Comparison of ENCODE assay signal across 8 cellular contexts in genomic region chr1:111399792-111400610, GRCh38. TPM values are rescaled to one million over a fixed set of nuclear protein-coding genes. Genes with fewer than 3 reads are reported as not detected.
DNase-seq lines count a peak whose midpoint lies in the region; ATAC-seq, FAIRE-seq and TF ChIP-seq lines count a peak whose summit lies in the region.

No MANE protein-coding gene starts in this region.

- H3K27ac ChIP-seq in A549 (no peak overlapping the region), WERI-Rb-1 (no peak overlapping the region), neuronal stem cell (replicated peaks; ENCODE audit: low read length) (no peak overlapping the region)

- H3K4me3 ChIP-seq in A549: no peak overlapping the region
- no peak overlapping the region for H3K4me3 ChIP-seq in WERI-Rb-1 (ENCODE audit: low read depth, low read length)
- H3K4me3 ChIP-seq in epithelial cell of esophagus (ENCODE audit: low read length): no peak overlapping the region
- no peak overlapping the region for H3K4me3 ChIP-seq in neuronal stem cell (ENCODE audit: low read length in 2 of 2)

- H2AFZ ChIP-seq in neuronal stem cell (ENCODE audit: low read length): peak overlapping the region; percentile 42

- WGBS in A549 (ENCODE audit: missing lambda C conversion rate): 18% methylated on average over 9 of the region's 9 CpGs
- 100% methylated on average over 2 of the region's 9 CpGs; no CpG with 5 or more reads in 1 of the 2 donors for WGBS in neuronal stem cell (ENCODE audit: extremely low coverage in 2 of 2, insufficient read length in 2 of 2, insufficient replicate concordance in 1 of 2), 2 donors

- no peak overlapping the region for H3K4ac ChIP-seq in neuronal stem cell (ENCODE audit: low read length)

- no peak overlapping the region for H4K8ac ChIP-seq in neuronal stem cell (ENCODE audit: low read depth, low read length)

- no peak overlapping the region for H3K14ac ChIP-seq in neuronal stem cell (ENCODE audit: low read length)

- no peak for ATAC-seq in A549
- no peak for ATAC-seq in HG02870 (IDR thresholded peaks at IDR 0.05; ENCODE audit: unreplicated experiment)

- no peaks in the 10 kb centered on the region for H3K79me1 ChIP-seq in neuronal stem cell (ENCODE audit: low read depth, low read length)

- CTCF ChIA-PET in A549 (lab: Yijun Ruan, JAX): interaction anchor here (0.6 to 10.2 kb wide), 22 partner anchors 9 to 201 kb away, joined by 3 to 174 read pairs (median 4); partner anchors contain the start of gene CHI3L2

- POLR2A ChIA-PET in A549 (lab: Yijun Ruan, JAX): interaction anchor here (0.8 kb wide), 1 partner anchor 177 kb away, joined by 3 read pairs; no protein-coding TSS in a partner anchor

- no peak overlapping the region for H4K91ac ChIP-seq in neuronal stem cell (ENCODE audit: low read depth, low read length, poor library complexity)

- H3K18ac ChIP-seq in neuronal stem cell (ENCODE audit: low read length): no peak overlapping the region

- no peak overlapping the region; the same call in 2 of the 3 replicates for H3K4me2 ChIP-seq in A549
- no peak overlapping the region for H3K4me2 ChIP-seq in neuronal stem cell (ENCODE audit: insufficient read depth, low read length, poor library complexity, severe bottlenecking)

- TF ChIP-seq RAD21 in A549 (conservative IDR thresholded peaks at IDR 0.05 in 1 of 2, IDR thresholded peaks at IDR 0.05 in 1 of 2): peak; percentile 65 to 66

- no peak overlapping the region for H2AK5ac ChIP-seq in neuronal stem cell (ENCODE audit: low read depth, low read length)

- H3K36me3 ChIP-seq in WERI-Rb-1: no peaks in the 10 kb centered on the region
- no peaks in the 10 kb centered on the region for H3K36me3 ChIP-seq in neuronal stem cell (replicated peaks in 1 of 2; ENCODE audit: control insufficient read depth in 2 of 2, insufficient read depth in 2 of 2, low read length in 2 of 2)

- TF ChIP-seq EP300 in A549 (IDR thresholded peaks at IDR 0.05): no peak

- H2BK15ac ChIP-seq in neuronal stem cell (ENCODE audit: low read length): no peak overlapping the region

- no peak overlapping the region for H2BK120ac ChIP-seq in neuronal stem cell (ENCODE audit: low read depth, low read length)

- H3K9me3 ChIP-seq in A549 (no peaks in the 10 kb centered on the region), WERI-Rb-1 (ENCODE audit: severe bottlenecking) (no peaks in the 10 kb centered on the region), neuronal stem cell (replicated peaks in 1 of 2; ENCODE audit: control insufficient read depth in 2 of 2, insufficient read depth in 1 of 2, low read depth in 1 of 2, low read length in 2 of 2) (no peaks in the 10 kb centered on the region)

- H3K23ac ChIP-seq in neuronal stem cell (ENCODE audit: low read depth, low read length, poor library complexity): no peak overlapping the region

- TF ChIP-seq CTCF in A549 (IDR thresholded peaks at IDR 0.05): peak; percentile 61
- peak; percentile 45; the same call in 1 of the 2 replicates for TF ChIP-seq CTCF in WERI-Rb-1 (IDR thresholded peaks at IDR 0.05; ENCODE audit: low read depth, low read length)
- peak; percentile 67 for TF ChIP-seq CTCF in epithelial cell of esophagus (IDR thresholded peaks at IDR 0.05; ENCODE audit: insufficient read depth, low read depth, low read length, missing control alignments)

- H2BK5ac ChIP-seq in neuronal stem cell (ENCODE audit: low read length): no peak overlapping the region

- H3K9ac ChIP-seq in neuronal stem cell (ENCODE audit: low read depth, low read length, poor library complexity): no peak overlapping the region

- H3K27me3 ChIP-seq in WERI-Rb-1 (ENCODE audit: insufficient read depth, low read depth, severe bottlenecking): no peaks in the 10 kb centered on the region
- peaks cover 0 to 17% (median 0%) of the 10 kb centered on the region in 3 experiments for H3K27me3 ChIP-seq in neuronal stem cell (ENCODE audit: control insufficient read depth in 3 of 3, insufficient read depth in 3 of 3, low read depth in 1 of 3, low read length in 3 of 3)

- TF ChIP-seq POLR2A in A549 (IDR thresholded peaks at IDR 0.05; ENCODE audit: low read length): no peak

- DNase-seq in A549 (ENCODE audit: low read depth in 1 of 2, low spot score in 1 of 2) (peak; percentile 18 to 33), ELR (ENCODE audit: low read depth) (peak; percentile 62), NCI-H1694 (lab: John Stamatoyannopoulos, UW) (peak; percentile 12), WERI-Rb-1 (peak; percentile 25), epithelial cell of esophagus (ENCODE audit: low read depth) (peak; percentile 57), neuronal stem cell (ENCODE audit: low spot score) (peak; percentile 41), occipital lobe (lab: John Stamatoyannopoulos, UW) (no peak)

- FAIRE-seq in A549 (lab: Jason Lieb, UNC): no peak

- no peak overlapping the region for H2BK12ac ChIP-seq in neuronal stem cell (ENCODE audit: low read length)

- H3K4me1 ChIP-seq in A549 (no peaks in the 10 kb centered on the region), neuronal stem cell (ENCODE audit: control insufficient read depth in 2 of 2, insufficient read depth in 1 of 2, low read depth in 1 of 2, low read length in 2 of 2) (no peaks in the 10 kb centered on the region)

TF ChIP-seq in A549, 52 proteins besides CTCF, POLR2A, EP300 and RAD21:
- TF ChIP-seq SMC3 (IDR thresholded peaks at IDR 0.05) (peak; percentile 69), NR3C1 (IDR thresholded peaks at IDR 0.05) (no peak)

RNA-seq across cellular contexts. Expression of gene OVGP1, which starts 27.5 kb away (rescaled TPM):
- polyA plus RNA-seq in A549 (2011; rRNA removed) (2.1 and 3.3 TPM in 2 replicates), A549 (2017; fragmentation: RNase III; extraction: RNeasy Plus Mini Kit Qiagen cat#74134 plus additional on column Dnase treatment) (0.29 to 0.55 TPM (median 0.52 TPM) in 3 replicates)
- 0.37 and 0.44 TPM in 2 replicates for polyA plus RNA-seq in A549 (2012; cell fraction: cytosol; rRNA removed)
- 1.7 and 3.4 TPM in 2 replicates for polyA plus RNA-seq in A549 (2012; cell fraction: nucleus; rRNA removed)
- polyA minus RNA-seq in A549 (2011; rRNA and poly(A)+ RNA removed): 1.8 and 1.9 TPM in 2 replicates
- polyA plus RNA-seq in neuronal stem cell (2013, experiment 1 of 2): 3.4 TPM
- 3.9 TPM for polyA plus RNA-seq in neuronal stem cell (2013, experiment 2 of 2)
- total RNA-seq in occipital lobe: 0.31 TPM

RNA-seq across cellular contexts. Expression of gene WDR77, which starts 49.1 kb away (rescaled TPM):
- 122 and 157 TPM in 2 replicates for polyA plus RNA-seq in A549 (2011; rRNA removed)
- 128 and 160 TPM in 2 replicates for polyA plus RNA-seq in A549 (2012; cell fraction: cytosol; rRNA removed)
- polyA plus RNA-seq in A549 (2012; cell fraction: nucleus; rRNA removed): 145 and 176 TPM in 2 replicates
- 53.0 to 60.0 TPM (median 53.8 TPM) in 3 replicates for polyA plus RNA-seq in A549 (2017; fragmentation: RNase III; extraction: RNeasy Plus Mini Kit Qiagen cat#74134 plus additional on column Dnase treatment)
- polyA minus RNA-seq in A549 (2011; rRNA and poly(A)+ RNA removed): 145 and 190 TPM in 2 replicates
- 20.2 TPM for polyA plus RNA-seq in neuronal stem cell (2013, experiment 1 of 2)
- 20.5 TPM for polyA plus RNA-seq in neuronal stem cell (2013, experiment 2 of 2)
- total RNA-seq in occipital lobe: 21.1 TPM

RNA-seq across cellular contexts. Expression of gene ATP5PB, which starts 49.3 kb away (rescaled TPM):
- polyA plus RNA-seq in A549 (2011; rRNA removed): 300 TPM in 2 replicates
- 162 and 176 TPM in 2 replicates for polyA plus RNA-seq in A549 (2012; cell fraction: cytosol; rRNA removed)
- polyA plus RNA-seq in A549 (2012; cell fraction: nucleus; rRNA removed): 65.0 and 83.4 TPM in 2 replicates
- polyA plus RNA-seq in A549 (2017; fragmentation: RNase III; extraction: RNeasy Plus Mini Kit Qiagen cat#74134 plus additional on column Dnase treatment): 261 to 328 TPM (median 275 TPM) in 3 replicates
- polyA minus RNA-seq in A549 (2011; rRNA and poly(A)+ RNA removed): 85.0 and 97.2 TPM in 2 replicates
- 235 TPM for polyA plus RNA-seq in neuronal stem cell (2013, experiment 1 of 2)
- 233 TPM for polyA plus RNA-seq in neuronal stem cell (2013, experiment 2 of 2)
- total RNA-seq in occipital lobe: 170 TPM
